ENCODE assay signal across 7 cellular contexts in genomic region chr5:140103154-140103553, GRCh38.
"Had no signal": no experiment of that assay in that cellular context is flagged by ENCODE, and none has a peak within 500 bp of the region (broad histone marks: within the 10 kb centered on the region; RNA-seq: fewer than 3 reads in every experiment).

No MANE protein-coding gene starts in this region.

- DNase-seq: GDM1, GF-D8 had no signal

- H3K4me3 ChIP-seq: GM12878 had no signal

- ATAC-seq: GM12878 had no signal

- FAIRE-seq: GM12878, GM12891, GM12892, GM18507, GM19239 had no signal
